In genomic region chr16:2147981-2148671, GRCh38 we compare ENCODE assay signal across 8 cellular contexts. TPM values are rescaled to one million over a fixed set of nuclear protein-coding genes. Genes with fewer than 3 reads are reported as not detected.
DNase-seq lines count a peak whose midpoint lies in the region; ATAC-seq lines count a peak whose summit lies in the region.

Gene RAB26, plus strand, starts transcription at chr16:2148625. Its CDS starts 159 bp downstream, at chr16:2148784.

- peak within 1 kb of the TSS; percentile 75 for H3K4me2 ChIP-seq in GM23248 (ENCODE audit: unreplicated experiment)

- H3K79me2 ChIP-seq in ACC112 (ENCODE audit: control insufficient read depth, insufficient read depth, low read length, unreplicated experiment): peaks cover 22% of the 10 kb centered on the region
- peaks cover 23% of the 10 kb centered on the region for H3K79me2 ChIP-seq in GM23248 (ENCODE audit: insufficient read depth)

- H3K27ac ChIP-seq in ACC112 (ENCODE audit: low read depth, low read length) (no peak within 1 kb of the TSS), GM23248 (no peak within 1 kb of the TSS), duodenal mucosa (ENCODE audit: low read depth, low read length) (peak within 1 kb of the TSS; percentile 62)

- peak within 1 kb of the TSS; percentile 66 for H3K4me3 ChIP-seq in ACC112 (ENCODE audit: low read depth, low read length)
- H3K4me3 ChIP-seq in GM23248: peak within 1 kb of the TSS; percentile 66
- peak within 1 kb of the TSS; percentile 60 to 63 for H3K4me3 ChIP-seq in duodenal mucosa (ENCODE audit: low read depth in 1 of 2, low read length in 2 of 2)

- H3K27me3 ChIP-seq in ACC112 (ENCODE audit: insufficient read depth, low read length) (no peaks in the 10 kb centered on the region), GM23248 (replicated peaks; ENCODE audit: insufficient read depth) (no peaks in the 10 kb centered on the region), duodenal mucosa (ENCODE audit: control insufficient read depth in 1 of 2, insufficient read depth in 2 of 2, low read length in 2 of 2) (no peaks in the 10 kb centered on the region)

- peaks cover 34% of the 10 kb centered on the region for H3F3A ChIP-seq in GM23248 (ENCODE audit: insufficient read depth)

- DNase-seq in GM23248 (peak; percentile 69), NCI-H2171 (lab: John Stamatoyannopoulos, UW) (peak; percentile 87), left lobe of liver (ENCODE audit: low spot score) (peak; percentile 96)
- DNase-seq in activated CD4-positive, alpha-beta T cell treated with anti-CD3 and anti-CD28 coated beads for 48 hours: peak; percentile 56
- peak; percentile 35 for DNase-seq in stimulated activated CD8-positive, alpha-beta memory T cell treated with anti-CD3 and anti-CD28 coated beads, Interleukin-15, amount 100 ng/mL, for 24 hours (ENCODE audit: low read depth)

- H3K4me1 ChIP-seq in ACC112 (ENCODE audit: control insufficient read depth, insufficient read depth, low read length, unreplicated experiment): peaks cover 33% of the 10 kb centered on the region
- H3K4me1 ChIP-seq in GM23248 (ENCODE audit: insufficient read depth): peaks cover 18% of the 10 kb centered on the region
- H3K4me1 ChIP-seq in duodenal mucosa (ENCODE audit: control insufficient read depth in 1 of 2, insufficient read depth in 2 of 2, low read length in 2 of 2): peaks cover 33 to 51% of the 10 kb centered on the region in 2 donors

- ATAC-seq in left lobe of liver: peak; percentile 71
- ATAC-seq in HG03097 (IDR thresholded peaks at IDR 0.05; ENCODE audit: low FRiP score, unreplicated experiment): no peak

- in situ Hi-C loops in GM23248 (cut with MboI): loop anchor here (10.0 kb wide), 1 partner anchor 123 kb away; the partner anchor contains the start of gene NHERF2

- H2AFZ ChIP-seq in ACC112 (ENCODE audit: low read length, unreplicated experiment) (no peak within 1 kb of the TSS), GM23248 (no peak within 1 kb of the TSS)

- H3K9me3 ChIP-seq in GM23248 (ENCODE audit: low read depth) (no peaks in the 10 kb centered on the region), duodenal mucosa (ENCODE audit: control insufficient read depth in 1 of 2, low read length in 2 of 2) (no peaks in the 10 kb centered on the region)

- H3K9ac ChIP-seq in GM23248 (peak within 1 kb of the TSS; percentile 48), duodenal mucosa (ENCODE audit: low read depth in 1 of 2, low read length in 2 of 2) (peak within 1 kb of the TSS in 1 of 2 donors; percentile 51)

- H3K36me3 ChIP-seq in ACC112 (ENCODE audit: insufficient read depth, low read length): peaks cover 12% of the 10 kb centered on the region; the same call in 1 of the 2 replicates
- peaks cover 4% of the 10 kb centered on the region; the same call in 1 of the 2 replicates for H3K36me3 ChIP-seq in GM23248 (ENCODE audit: low read depth)
- H3K36me3 ChIP-seq in duodenal mucosa (ENCODE audit: control insufficient read depth in 1 of 2, insufficient read depth in 2 of 2, low read length in 2 of 2): peaks cover 4 to 8% of the 10 kb centered on the region in 2 donors

- 20 to 47% methylated on average over 18 to 40 of the region's 55 CpGs for WGBS in GM23248 (ENCODE audit: low coverage in 1 of 2, low lambda C conversion rate in 2 of 2, missing lambda C conversion rate in 2 of 2), 2 experiments

- peaks cover 17% of the 10 kb centered on the region; the same call in 1 of the 2 replicates for H4K20me1 ChIP-seq in GM23248 (ENCODE audit: insufficient read depth)

- no peaks in the 10 kb centered on the region for H3K9me2 ChIP-seq in GM23248 (ENCODE audit: insufficient read depth)

RNA-seq across cellular contexts. Expression of gene RAB26, which starts in this region (rescaled TPM):
- total RNA-seq in GM23248 (2014; rRNA removed; shearing (Covaris generic)): not detected in 2 replicates
- 0.30 and 0.71 TPM in 2 replicates for polyA plus RNA-seq in GM23248 (2016; fragmentation: Nextera tagmentation; extraction: Ambion mirVana)
- total RNA-seq in left lobe of liver: 10.2 TPM

Comparison
In these comparisons a context has a peak if more than half of its experiments do, and no peak if none do; other contexts are left out.
1. RNA of gene RAB26 (total RNA-seq): 10.2 TPM in left lobe of liver (single experiment); not detected in GM23248; every median in the first group is over 10 times any median in the second.
2. Peak in DNase-seq, H3K4me3 ChIP-seq, H3K9ac ChIP-seq and H3K4me2 ChIP-seq in GM23248; RNA of the gene not detected or under 1 TPM.
3. DNase-seq: peak in every context shown above with its lines; median percentile 96 in left lobe of liver; 87 in NCI-H2171; 69 in GM23248; 56 in activated CD4-positive, alpha-beta T cell treated with anti-CD3 and anti-CD28 coated beads for 48 hours; 35 in stimulated activated CD8-positive, alpha-beta memory T cell treated with anti-CD3 and anti-CD28 coated beads, Interleukin-15, amount 100 ng/mL, for 24 hours.
4. Peak in every context shown above with its lines, with median percentiles within 50 percentile points of each other: H3K4me3 ChIP-seq.